Comparison of ENCODE assay signal across 22 cellular contexts in genomic region chr1:42975038-42975437, GRCh38.
"Had no signal": no experiment of that assay in that cellular context is flagged by ENCODE, and none has a peak within 500 bp of the region (broad histone marks: within the 10 kb centered on the region; RNA-seq: fewer than 3 reads in every experiment).

No MANE protein-coding gene starts in this region.

- H3K27ac Mint-ChIP-seq: activated naive CD4-positive, alpha-beta T cell treated with anti-CD3 and anti-CD28 coated beads for 36 hours; activated naive CD8-positive, alpha-beta T cell treated with anti-CD3 and anti-CD28 coated beads, Interleukin-2, amount 50 U/mL, for 24 hours; stimulated activated naive CD8-positive, alpha-beta T cell treated with anti-CD3 and anti-CD28 coated beads, Interleukin-15, Interleukin-2, amounts not matched to agents 100 ng/mL and 50 ng/mL, for 24 hours; WTC11 had no signal

- H3K4me2 ChIP-seq: hepatocyte had no signal

- H3K9me3 ChIP-seq: lower lobe of right lung, sigmoid colon, thyroid gland had no signal

- ATAC-seq: activated naive CD8-positive, alpha-beta T cell treated with anti-CD3 and anti-CD28 coated beads, Interleukin-2, amount 50 U/mL, for 24 hours; left lobe of liver; lower lobe of right lung; naive thymus-derived CD8-positive, alpha-beta T cell; WTC11 had no signal

- DNase-seq: activated CD4-positive, alpha-beta T cell treated with anti-CD3 and anti-CD28 coated beads, Interleukin-2, amount 50 U/mL, for 4 hours; activated effector memory CD4-positive, alpha-beta T cell treated with Interleukin-2 at 50 U/mL for 16 hours; activated naive CD4-positive, alpha-beta T cell treated with anti-CD3 and anti-CD28 coated beads for 36 hours; activated naive CD8-positive, alpha-beta T cell treated with anti-CD3 and anti-CD28 coated beads, Interleukin-2, amount 50 U/mL, for 24 hours; activated T-cell treated with anti-CD3 and anti-CD28 coated beads, Interleukin-2, amount 50 U/mL, for 48 hours; cortex of kidney; effector CD8-positive, alpha-beta T cell; foreskin melanocyte; immature natural killer cell; lower lobe of right lung; naive thymus-derived CD8-positive, alpha-beta T cell; nucleus accumbens; sigmoid colon; stimulated activated CD4-positive, alpha-beta T cell treated with anti-CD3 and anti-CD28 coated beads, Interleukin-4, amount 100 ng/mL, for 1 hour; substantia nigra; T-helper 1 cell; thyroid gland had no signal

- H2AFZ ChIP-seq: hepatocyte had no signal

- H3K4me1 Mint-ChIP-seq: activated naive CD8-positive, alpha-beta T cell treated with anti-CD3 and anti-CD28 coated beads, Interleukin-2, amount 50 U/mL, for 24 hours; naive thymus-derived CD8-positive, alpha-beta T cell had no signal

- H3K27me3 ChIP-seq: cardiac muscle cell, hepatocyte, sigmoid colon, thyroid gland had no signal

- H3K36me3 ChIP-seq: cardiac muscle cell, lower lobe of right lung, sigmoid colon, thyroid gland had no signal

- H3K27me3 Mint-ChIP-seq: activated naive CD8-positive, alpha-beta T cell treated with anti-CD3 and anti-CD28 coated beads, Interleukin-2, amount 50 U/mL, for 24 hours; naive thymus-derived CD8-positive, alpha-beta T cell; stimulated activated naive CD8-positive, alpha-beta T cell treated with anti-CD3 and anti-CD28 coated beads, Interleukin-15, Interleukin-2, amounts not matched to agents 100 ng/mL and 50 ng/mL, for 24 hours had no signal

- H3K4me1 ChIP-seq: lower lobe of right lung, thyroid gland had no signal

- H3K9me3 Mint-ChIP-seq: activated naive CD4-positive, alpha-beta T cell treated with anti-CD3 and anti-CD28 coated beads for 36 hours; activated naive CD8-positive, alpha-beta T cell treated with anti-CD3 and anti-CD28 coated beads, Interleukin-2, amount 50 U/mL, for 24 hours; immature natural killer cell; naive thymus-derived CD8-positive, alpha-beta T cell; stimulated activated naive CD8-positive, alpha-beta T cell treated with anti-CD3 and anti-CD28 coated beads, Interleukin-15, Interleukin-2, amounts not matched to agents 100 ng/mL and 50 ng/mL, for 24 hours; WTC11 had no signal

- H3K27ac ChIP-seq: cardiac muscle cell, hepatocyte, lower lobe of right lung, sigmoid colon, thyroid gland had no signal

- H3K4me3 ChIP-seq: cardiac muscle cell, hepatocyte, lower lobe of right lung, sigmoid colon, thyroid gland had no signal

- H3K4me3 Mint-ChIP-seq: activated naive CD4-positive, alpha-beta T cell treated with anti-CD3 and anti-CD28 coated beads for 36 hours; activated naive CD8-positive, alpha-beta T cell treated with anti-CD3 and anti-CD28 coated beads, Interleukin-2, amount 50 U/mL, for 24 hours; immature natural killer cell; naive thymus-derived CD8-positive, alpha-beta T cell; stimulated activated naive CD8-positive, alpha-beta T cell treated with anti-CD3 and anti-CD28 coated beads, Interleukin-15, Interleukin-2, amounts not matched to agents 100 ng/mL and 50 ng/mL, for 24 hours; WTC11 had no signal
